In genomic region chr18:29549759-29550158, GRCh38 we compare ENCODE assay signal across 26 cellular contexts.
"Had no signal": no experiment of that assay in that cellular context is flagged by ENCODE, and none has a peak within 500 bp of the region (broad histone marks: within the 10 kb centered on the region; RNA-seq: fewer than 3 reads in every experiment).

No MANE protein-coding gene starts in this region.

- H3K4me1 ChIP-seq: stomach, suprapubic skin, testis, thyroid gland, tibial artery, tibial nerve, transverse colon, upper lobe of left lung, upper lobe of right lung, uterus, vagina had no signal

- H3K27me3 ChIP-seq: stomach, suprapubic skin, testis, thyroid gland, tibial artery, tibial nerve, transverse colon, upper lobe of left lung, upper lobe of right lung, uterus, vagina had no signal

- H3K27ac ChIP-seq: stomach, suprapubic skin, testis, thoracic aorta, thyroid gland, tibial artery, tibial nerve, transverse colon, upper lobe of left lung, upper lobe of right lung, uterus, vagina had no signal

- DNase-seq: stimulated activated CD4-positive, alpha-beta T cell treated with anti-CD3 and anti-CD28 coated beads, Interleukin-2, amount 100 ng/mL, for 48 hours; stimulated activated CD4-positive, alpha-beta T cell treated with anti-CD3 and anti-CD28 coated beads, Interleukin-4, amount 100 ng/mL, for 1 hour; stimulated activated CD4-positive, alpha-beta T cell treated with anti-CD3 and anti-CD28 coated beads, Interleukin-4, amount 100 ng/mL, for 24 hours; stimulated activated CD4-positive, alpha-beta T cell treated with anti-CD3 and anti-CD28 coated beads, Interleukin-4, amount 100 ng/mL, for 4 hours; stimulated activated CD8-positive, alpha-beta memory T cell treated with anti-CD3 and anti-CD28 coated beads, Interleukin-4, amount 100 ng/mL, for 48 hours; stimulated activated naive B cell treated with anti-CD40 and anti-IgM and Interleukin-4, amounts not matched to agents 10 μg/mL and 1 μg/mL and 100 μg/mL, for 72 hours; stimulated activated naive CD4-positive, alpha-beta T cell; stimulated activated naive CD4-positive, alpha-beta T cell treated with Interleukin-2 at 50 U/mL for 16 hours; stimulated activated naive CD8-positive, alpha-beta T cell treated with anti-CD3 and anti-CD28 coated beads, Interleukin-15, amount 100 ng/mL, for 72 hours; stimulated activated naive CD8-positive, alpha-beta T cell treated with anti-CD3 and anti-CD28 coated beads, Interleukin-15, Interleukin-2, amounts not matched to agents 100 U/mL and 50 U/mL, for 24 hours; stomach; substantia nigra; testis; thyroid gland; tibial artery; transverse colon; trophoblast cell; upper lobe of left lung; upper lobe of right lung; uterus had no signal

- H3K9me3 ChIP-seq: suprapubic skin, testis, thoracic aorta, thyroid gland, tibial artery, tibial nerve, transverse colon, upper lobe of left lung, upper lobe of right lung, uterus, vagina had no signal

- H3K4me3 ChIP-seq: stomach, suprapubic skin, testis, thoracic aorta, thyroid gland, tibial artery, tibial nerve, transverse colon, upper lobe of left lung, upper lobe of right lung, uterus, vagina had no signal

- H3K36me3 ChIP-seq: stomach, suprapubic skin, thoracic aorta, thyroid gland, tibial artery, tibial nerve, transverse colon, upper lobe of left lung, upper lobe of right lung, uterus, vagina had no signal

- ATAC-seq: stimulated activated effector memory CD8-positive, alpha-beta T cell treated with anti-CD3 and anti-CD28 coated beads, Interleukin-12 subunit alpha, Interleukin-12 subunit beta, amount 100 ng/mL, for 72 hours; stimulated activated memory B cell treated with anti-CD40 and anti-IgM and Interleukin-4, amounts not matched to agents 10 μg/mL and 1 μg/mL and 100 μg/mL, for 72 hours; stimulated activated naive B cell treated with anti-CD40 and anti-IgM and Interleukin-4, amounts not matched to agents 10 μg/mL and 1 μg/mL and 100 μg/mL, for 72 hours; stimulated activated naive CD8-positive, alpha-beta T cell treated with anti-CD3 and anti-CD28 coated beads, Interleukin-15, amount 100 ng/mL, for 72 hours; stimulated activated naive CD8-positive, alpha-beta T cell treated with anti-CD3 and anti-CD28 coated beads, Interleukin-15, Interleukin-2, amounts not matched to agents 100 U/mL and 50 U/mL, for 24 hours; upper lobe of right lung had no signal
